8 cellular contexts compared by ENCODE assay signal in the genomic region with DNA sequence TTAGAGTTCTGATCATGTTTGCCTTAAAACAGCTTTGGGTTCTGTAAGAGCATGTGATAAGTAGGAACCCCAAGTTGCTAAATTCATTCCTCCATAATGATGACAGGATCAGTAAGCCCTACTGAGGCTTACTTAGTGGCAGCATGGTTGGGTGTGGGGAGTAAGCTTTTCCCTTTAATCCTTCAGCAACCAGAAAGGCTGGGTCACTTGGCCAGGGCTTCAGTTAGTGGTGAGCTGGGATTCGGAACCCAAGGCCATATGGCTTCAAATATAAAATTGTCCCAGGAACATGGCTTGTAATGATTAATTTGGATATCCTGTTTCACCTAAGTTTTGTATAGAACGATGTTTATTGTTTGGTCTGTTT. TPM values are rescaled to one million over a fixed set of nuclear protein-coding genes. Genes with fewer than 3 reads are reported as not detected.
DNase-seq lines count a peak whose midpoint lies in the region; ATAC-seq and TF ChIP-seq lines count a peak whose summit lies in the region.

No MANE protein-coding gene starts in this region.

- H3K4me1 Mint-ChIP-seq in Caco-2 (ENCODE audit: low read depth, unreplicated experiment) = no peaks in the 10 kb centered on the region
- peaks cover 8% of the 10 kb centered on the region for H3K4me1 Mint-ChIP-seq in activated naive CD8-positive, alpha-beta T cell treated with anti-CD3 and anti-CD28 coated beads for 36 hours
- peaks cover 2 to 14% of the 10 kb centered on the region in 2 donors for H3K4me1 Mint-ChIP-seq in stimulated activated naive B cell treated with anti-CD40 and anti-IgM and Interleukin-4, amounts not matched to agents 10 μg/mL and 1 μg/mL and 100 μg/mL, for 72 hours

- no TSS peak for BruUV-seq in Caco-2 (replicated peaks; lab: Mats Ljungman, UMichigan)

- peak overlapping the region; percentile 98 for H3K4me3 Mint-ChIP-seq in Caco-2 (ENCODE audit: unreplicated experiment)
- peak overlapping the region; percentile 95 for H3K4me3 Mint-ChIP-seq in activated naive CD8-positive, alpha-beta T cell treated with anti-CD3 and anti-CD28 coated beads for 36 hours
- H3K4me3 Mint-ChIP-seq in stimulated activated naive B cell treated with anti-CD40 and anti-IgM and Interleukin-4, amounts not matched to agents 10 μg/mL and 1 μg/mL and 100 μg/mL, for 72 hours = peak overlapping the region; percentile 95 to 96

- no peaks in the 10 kb centered on the region for H3K9me3 ChIP-seq in Caco-2
- no peaks in the 10 kb centered on the region for H3K9me3 ChIP-seq in iPS-15b (ENCODE audit: control insufficient read depth, insufficient read depth, low read length)

- peak overlapping the region; percentile 97 for H3K27ac Mint-ChIP-seq in Caco-2 (ENCODE audit: unreplicated experiment)
- H3K27ac Mint-ChIP-seq in activated naive CD8-positive, alpha-beta T cell treated with anti-CD3 and anti-CD28 coated beads for 36 hours = peak overlapping the region; percentile 99
- H3K27ac Mint-ChIP-seq in stimulated activated naive B cell treated with anti-CD40 and anti-IgM and Interleukin-4, amounts not matched to agents 10 μg/mL and 1 μg/mL and 100 μg/mL, for 72 hours = peak overlapping the region; percentile 96

- no peaks in the 10 kb centered on the region for H3K9me3 Mint-ChIP-seq in Caco-2 (ENCODE audit: unreplicated experiment)
- H3K9me3 Mint-ChIP-seq in activated naive CD8-positive, alpha-beta T cell treated with anti-CD3 and anti-CD28 coated beads for 36 hours = peaks cover 9% of the 10 kb centered on the region
- no peaks in the 10 kb centered on the region for H3K9me3 Mint-ChIP-seq in stimulated activated naive B cell treated with anti-CD40 and anti-IgM and Interleukin-4, amounts not matched to agents 10 μg/mL and 1 μg/mL and 100 μg/mL, for 72 hours

- peaks cover 9% of the 10 kb centered on the region for H3K27me3 Mint-ChIP-seq in Caco-2 (ENCODE audit: insufficient read depth, unreplicated experiment)
- no peaks in the 10 kb centered on the region for H3K27me3 Mint-ChIP-seq in activated naive CD8-positive, alpha-beta T cell treated with anti-CD3 and anti-CD28 coated beads for 36 hours
- H3K27me3 Mint-ChIP-seq in stimulated activated naive B cell treated with anti-CD40 and anti-IgM and Interleukin-4, amounts not matched to agents 10 μg/mL and 1 μg/mL and 100 μg/mL, for 72 hours = peaks cover 0 to 21% of the 10 kb centered on the region in 2 donors

- no peaks in the 10 kb centered on the region for H3K27me3 ChIP-seq in Caco-2 (replicated peaks; ENCODE audit: control insufficient read depth, insufficient read depth, low read length)
- peaks cover 21% of the 10 kb centered on the region for H3K27me3 ChIP-seq in iPS-15b (ENCODE audit: control insufficient read depth, insufficient read depth, low read length)

- intact Hi-C loops in Caco-2 (cut with micrococcal nuclease; ENCODE audit: unreplicated experiment) = loop anchor here (5.0 kb wide), 2 partner anchors 64 to 94 kb away; no protein-coding TSS in a partner anchor

- no peak overlapping the region for H3K9ac ChIP-seq in iPS-15b (ENCODE audit: low read depth, low read length)

- peak overlapping the region; percentile 82 for H3K4me3 ChIP-seq in Caco-2 (ENCODE audit: low read depth, low read length)
- peak overlapping the region; percentile 98 for H3K4me3 ChIP-seq in iPS-15b (ENCODE audit: low read depth, low read length)

- ATAC-seq in GM19438 (IDR thresholded peaks at IDR 0.05; ENCODE audit: low read depth, unreplicated experiment) (peak; percentile 19), HG03565 (IDR thresholded peaks at IDR 0.05; ENCODE audit: unreplicated experiment) (peak; percentile 2)
- peak; percentile 0 to 6 for ATAC-seq in stimulated activated naive B cell treated with anti-CD40 and anti-IgM and Interleukin-4, amounts not matched to agents 10 μg/mL and 1 μg/mL and 100 μg/mL, for 72 hours (replicated peaks)

- no peaks in the 10 kb centered on the region for H3K4me1 ChIP-seq in Caco-2
- no peaks in the 10 kb centered on the region for H3K4me1 ChIP-seq in iPS-15b (ENCODE audit: control insufficient read depth, insufficient read depth, low read length)

- H3K36me3 ChIP-seq in Caco-2 (ENCODE audit: control insufficient read depth, insufficient read depth, low read length) (no peaks in the 10 kb centered on the region; the same call in 1 of the 2 replicates), iPS-15b (ENCODE audit: control insufficient read depth, insufficient read depth, low read length) (no peaks in the 10 kb centered on the region)

- POLR2A ChIA-PET in Caco-2 (lab: Charles Lee) = interaction anchor here (1.3 kb wide), 1 partner anchor 196 kb away, joined by 4 read pairs; no protein-coding TSS in a partner anchor

- no peak for TF ChIP-seq CTCF in Caco-2 (IDR thresholded peaks at IDR 0.05; ENCODE audit: insufficient read depth in 1 of 2, low read depth in 1 of 2, low read length in 1 of 2, severe bottlenecking in 1 of 2, unreplicated experiment in 1 of 2)

- CTCF ChIA-PET in Caco-2 (lab: Charles Lee) = interaction anchor here (1.0 to 1.5 kb wide), 3 partner anchors 8 to 268 kb away, joined by 3 to 5 read pairs (median 5); no protein-coding TSS in a partner anchor

- DNase-seq in Caco-2 (peak in 1 of 2 experiments; percentile 19), KG1 (lab: John Stamatoyannopoulos, UW) (no peak)
- DNase-seq in activated naive CD8-positive, alpha-beta T cell treated with anti-CD3 and anti-CD28 coated beads for 36 hours = no peak
- no peak for DNase-seq in stimulated activated naive B cell treated with anti-CD40 and anti-IgM and Interleukin-4, amounts not matched to agents 10 μg/mL and 1 μg/mL and 100 μg/mL, for 72 hours
- no peak for DNase-seq in stimulated activated CD8-positive, alpha-beta memory T cell treated with anti-CD3 and anti-CD28 coated beads, Interleukin-4, amount 100 ng/mL, for 48 hours

- H3K36me3 Mint-ChIP-seq in Caco-2 (ENCODE audit: insufficient read depth, unreplicated experiment) = peaks cover 8% of the 10 kb centered on the region
- H3K36me3 Mint-ChIP-seq in activated naive CD8-positive, alpha-beta T cell treated with anti-CD3 and anti-CD28 coated beads for 36 hours = peaks cover 29% of the 10 kb centered on the region
- peaks cover 3 to 11% of the 10 kb centered on the region in 2 donors for H3K36me3 Mint-ChIP-seq in stimulated activated naive B cell treated with anti-CD40 and anti-IgM and Interleukin-4, amounts not matched to agents 10 μg/mL and 1 μg/mL and 100 μg/mL, for 72 hours

RNA-seq across cellular contexts. Expression of gene GINS3, which starts 0.8 kb away (rescaled TPM):
- total RNA-seq in Caco-2 (2022) = 14.2 and 15.2 TPM in 2 replicates
- 10 to 100 TPM; 28.5 to 29.3 TPM for total RNA-seq in activated naive CD8-positive, alpha-beta T cell treated with anti-CD3 and anti-CD28 coated beads for 36 hours
